In genomic region chr11:64342869-64343739, GRCh38 we compare ENCODE assay signal across 8 cellular contexts. TPM values are rescaled to one million over a fixed set of nuclear protein-coding genes. Genes with fewer than 3 reads are reported as not detected.
DNase-seq lines count a peak whose midpoint lies in the region; ATAC-seq and TF ChIP-seq lines count a peak whose summit lies in the region.

No MANE protein-coding gene starts in this region.

- H3K79me2 ChIP-seq in DOHH2 (ENCODE audit: control insufficient read depth, low read length), result peaks cover 11% of the 10 kb centered on the region

- CTCF ChIA-PET in RWPE1 (lab: Yijun Ruan, JAX), result interaction anchor here (0.6 to 3.0 kb wide), 12 partner anchors 9 to 657 kb away, joined by 3 to 30 read pairs (median 4); partner anchors contain the start of genes PRDX5 and TRMT112

- DNase-seq in RWPE1 (ENCODE audit: low spot score), result no peak
- DNase-seq in foreskin keratinocyte, result no peak
- no peak for DNase-seq in retinal pigment epithelial cell (ENCODE audit: low read depth)
- no peak for DNase-seq in NCI-H187 treated with DMSO at 0.1 percent for 48 hours (lab: John Stamatoyannopoulos, UW)
- DNase-seq in activated naive CD4-positive, alpha-beta T cell treated with anti-CD3 and anti-CD28 coated beads, Interleukin-2, amount 50 U/mL, for 16 hours, result no peak

- ATAC-seq in foreskin keratinocyte, result peak; percentile 46
- ATAC-seq in GM21529 (IDR thresholded peaks at IDR 0.05; ENCODE audit: unreplicated experiment), result no peak
- ATAC-seq in HG02623 (IDR thresholded peaks at IDR 0.05; ENCODE audit: unreplicated experiment), result no peak

- H3K36me3 ChIP-seq in DOHH2 (ENCODE audit: control insufficient read depth, low read length), result peaks cover 31% of the 10 kb centered on the region

- no peak for TF ChIP-seq CTCF in DOHH2 (IDR thresholded peaks at IDR 0.05; ENCODE audit: low read depth, low read length, poor library complexity, severe bottlenecking)
- TF ChIP-seq CTCF in RWPE1 (conservative IDR thresholded peaks at IDR 0.05; ENCODE audit: low read depth), result no peak
- no peak for TF ChIP-seq CTCF in foreskin keratinocyte (conservative IDR thresholded peaks at IDR 0.05)
- no peak for TF ChIP-seq CTCF in retinal pigment epithelial cell (conservative IDR thresholded peaks at IDR 0.05; ENCODE audit: low read depth, low read length)

- H4K20me1 ChIP-seq in DOHH2 (ENCODE audit: control insufficient read depth, insufficient read depth, low read depth, low read length), result peaks cover 8% of the 10 kb centered on the region; the same call in 1 of the 2 replicates

- H3F3A ChIP-seq in DOHH2 (ENCODE audit: control insufficient read depth, insufficient read depth), result no peaks in the 10 kb centered on the region; the same call in 1 of the 2 replicates

- peak overlapping the region; percentile 46 for H3K4me2 ChIP-seq in DOHH2 (ENCODE audit: low read length)

- H3K9me3 ChIP-seq in DOHH2 (ENCODE audit: control insufficient read depth, insufficient read depth, low read length), result no peaks in the 10 kb centered on the region

- POLR2A ChIA-PET in RWPE1 (lab: Yijun Ruan, JAX; ENCODE audit: low non-redundant PET), result interaction anchor here (0.9 to 1.2 kb wide), 2 partner anchors 9 to 25 kb away, joined by 3 to 9 read pairs; partner anchors contain the start of genes PRDX5 and TRMT112

- peak overlapping the region; percentile 33; the same call in 1 of the 2 replicates for H3K4me3 ChIP-seq in DOHH2 (ENCODE audit: low read length)
- H3K4me3 ChIP-seq in retinal pigment epithelial cell (ENCODE audit: low read length), result peak overlapping the region; percentile 31

- no peaks in the 10 kb centered on the region for H3K9me2 ChIP-seq in DOHH2 (replicated peaks; ENCODE audit: control insufficient read depth, low read length)

- H3K4me1 ChIP-seq in DOHH2 (ENCODE audit: control insufficient read depth, low read length), result peaks cover 37% of the 10 kb centered on the region
- peaks cover 11% of the 10 kb centered on the region for H3K4me1 ChIP-seq in foreskin keratinocyte

- H3K27ac ChIP-seq in DOHH2 (ENCODE audit: low read depth, low read length) (no peak overlapping the region), RWPE1 (peak overlapping the region; percentile 92), foreskin keratinocyte (no peak overlapping the region)

- H3K27me3 ChIP-seq in DOHH2 (ENCODE audit: control insufficient read depth, low read length), result no peaks in the 10 kb centered on the region
- no peaks in the 10 kb centered on the region for H3K27me3 ChIP-seq in foreskin keratinocyte

RNA-seq across cellular contexts. Expression of gene CCDC88B, which starts 3.1 kb away (rescaled TPM):
- 4.9 and 7.6 TPM in 2 replicates for total RNA-seq in foreskin keratinocyte
- polyA plus RNA-seq in foreskin keratinocyte, result 5.3 and 8.9 TPM in 2 replicates

RNA-seq across cellular contexts. Expression of gene RPS6KA4, which starts 15.9 kb away (rescaled TPM):
- total RNA-seq in foreskin keratinocyte, result 86.1 and 87.6 TPM in 2 replicates
- 69.4 and 74.6 TPM in 2 replicates for polyA plus RNA-seq in foreskin keratinocyte

RNA-seq across cellular contexts. Expression of gene PRDX5, which starts 25.2 kb away (rescaled TPM):
- 399 and 407 TPM in 2 replicates for total RNA-seq in foreskin keratinocyte
- 685 and 769 TPM in 2 replicates for polyA plus RNA-seq in foreskin keratinocyte

RNA-seq across cellular contexts. Expression of gene TRMT112, which starts 25.7 kb away (rescaled TPM):
- total RNA-seq in foreskin keratinocyte, result 386 and 447 TPM in 2 replicates
- polyA plus RNA-seq in foreskin keratinocyte, result 422 and 522 TPM in 2 replicates

RNA-seq across cellular contexts. Expression of gene ESRRA, which starts 37.8 kb away (rescaled TPM):
- total RNA-seq in foreskin keratinocyte, result 49.1 and 50.9 TPM in 2 replicates
- polyA plus RNA-seq in foreskin keratinocyte, result 46.1 and 49.9 TPM in 2 replicates
